ENCODE assay signal across 1 cellular context in genomic region chr14:68404652-68405183, GRCh38.
TF ChIP-seq lines count a peak whose summit lies in the region.

No MANE protein-coding gene starts in this region.

TF ChIP-seq in GM12878, 131 proteins besides CTCF, POLR2A, EP300 and RAD21 (continued from another document):
- no peak for TF ChIP-seq CUX1 (IDR thresholded peaks at IDR 0.05; ENCODE audit: insufficient replicate concordance, low read depth, low read length)
- TF ChIP-seq EGR1 (IDR thresholded peaks at IDR 0.05; ENCODE audit: borderline replicate concordance in 1 of 2, low read depth in 2 of 2, low read length in 2 of 2) = no peak
- no peak for TF ChIP-seq PML (IDR thresholded peaks at IDR 0.05; ENCODE audit: low read length)
- TF ChIP-seq ZNF687 (IDR thresholded peaks at IDR 0.05) = peak; percentile 83
- 0 out of 2 replicates have a peak, but pooled peaks have one; percentile 28 for TF ChIP-seq BACH1 (IDR thresholded peaks at IDR 0.05; ENCODE audit: borderline replicate concordance)
- no peak for TF ChIP-seq BMI1 (IDR thresholded peaks at IDR 0.05; ENCODE audit: borderline replicate concordance)
